14 cellular contexts compared by ENCODE assay signal in genomic region chr10:517872-518475, GRCh38.
"Had no signal": no experiment of that assay in that cellular context is flagged by ENCODE, and none has a peak within 500 bp of the region (broad histone marks: within the 10 kb centered on the region; RNA-seq: fewer than 3 reads in every experiment).

No MANE protein-coding gene starts in this region.

- DNase-seq: activated CD4-positive, alpha-beta memory T cell treated with anti-CD3 and anti-CD28 coated beads, Interleukin-2, amount 10 ng/mL, durations not matched to agents 7 days and 5 days; activated naive CD4-positive, alpha-beta T cell; activated T-cell treated with anti-CD3 and anti-CD28 coated beads, Interleukin-2, amount 50 U/mL, for 48 hours; left cardiac atrium; natural killer cell; small intestine; stimulated activated naive B cell treated with anti-CD40 and anti-IgM and Interleukin-4, amounts not matched to agents 10 μg/mL and 1 μg/mL and 100 μg/mL, for 72 hours; T1000 had no signal

- H3K27ac Mint-ChIP-seq: activated CD4-positive, alpha-beta memory T cell treated with anti-CD3 and anti-CD28 coated beads, Interleukin-2, amount 10 ng/mL, durations not matched to agents 7 days and 5 days; dendritic cell treated with granulocyte-macrophage colony-stimulating factor and Interleukin-4, amounts not matched to agents 40 ng/mL and 50 ng/mL, for 4 days; natural killer cell; stimulated activated naive B cell treated with anti-CD40 and anti-IgM and Interleukin-4, amounts not matched to agents 10 μg/mL and 1 μg/mL and 100 μg/mL, for 72 hours had no signal

- H3K36me3 ChIP-seq: SJCRH30, upper lobe of left lung had no signal

- H3K27ac ChIP-seq: SJCRH30, upper lobe of left lung had no signal

- H3K4me3 Mint-ChIP-seq: activated CD4-positive, alpha-beta memory T cell treated with anti-CD3 and anti-CD28 coated beads, Interleukin-2, amount 10 ng/mL, durations not matched to agents 7 days and 5 days; central memory CD8-positive, alpha-beta T cell; dendritic cell treated with granulocyte-macrophage colony-stimulating factor and Interleukin-4, amounts not matched to agents 40 ng/mL and 50 ng/mL, for 4 days; natural killer cell; stimulated activated naive B cell treated with anti-CD40 and anti-IgM and Interleukin-4, amounts not matched to agents 10 μg/mL and 1 μg/mL and 100 μg/mL, for 72 hours had no signal

- H3K9me3 Mint-ChIP-seq: activated CD4-positive, alpha-beta memory T cell treated with anti-CD3 and anti-CD28 coated beads, Interleukin-2, amount 10 ng/mL, durations not matched to agents 7 days and 5 days; central memory CD8-positive, alpha-beta T cell; dendritic cell treated with granulocyte-macrophage colony-stimulating factor and Interleukin-4, amounts not matched to agents 40 ng/mL and 50 ng/mL, for 4 days; natural killer cell; stimulated activated naive B cell treated with anti-CD40 and anti-IgM and Interleukin-4, amounts not matched to agents 10 μg/mL and 1 μg/mL and 100 μg/mL, for 72 hours had no signal

- H3K27me3 ChIP-seq: SJCRH30, upper lobe of left lung had no signal

- H3K4me3 ChIP-seq: lung, SJCRH30, upper lobe of left lung had no signal

- H3K36me3 Mint-ChIP-seq: natural killer cell; stimulated activated naive B cell treated with anti-CD40 and anti-IgM and Interleukin-4, amounts not matched to agents 10 μg/mL and 1 μg/mL and 100 μg/mL, for 72 hours had no signal

- ATAC-seq: esophagus mucosa; left cardiac atrium; natural killer cell; stimulated activated naive B cell treated with anti-CD40 and anti-IgM and Interleukin-4, amounts not matched to agents 10 μg/mL and 1 μg/mL and 100 μg/mL, for 72 hours had no signal

- H3K9me3 ChIP-seq: SJCRH30, upper lobe of left lung had no signal
